8 cellular contexts compared by ENCODE assay signal in genomic region chr19:8654591-8655339, GRCh38. TPM values are rescaled to one million over a fixed set of nuclear protein-coding genes. Genes with fewer than 3 reads are reported as not detected.
A peak's percentile ranks its signal among the peaks of the same experiment; 100 is the strongest.
DNase-seq lines count a peak whose midpoint lies in the region; ATAC-seq lines count a peak whose summit lies in the region.

No MANE protein-coding gene starts in this region.

- DNase-seq in Caki2 (ENCODE audit: low read depth) = peak; percentile 26
- DNase-seq in KBM-7 = peak; percentile 66
- DNase-seq in T-helper 22 cell (ENCODE audit: low read depth) = peak; percentile 23
- DNase-seq in amniotic epithelial cell (ENCODE audit: low read depth) = peak; percentile 1
- DNase-seq in iPS DF 6.9 (ENCODE audit: low read depth, low spot score) = peak; percentile 47
- DNase-seq in stimulated activated CD4-positive, alpha-beta T cell treated with anti-CD3 and anti-CD28 coated beads, Interleukin-15, amount 100 ng/mL, for 24 hours = peak; percentile 75

- H3K36me3 ChIP-seq in iPS DF 6.9 (ENCODE audit: control insufficient read depth, insufficient read depth, low read length) = no peaks in the 10 kb centered on the region

- WGBS in iPS DF 6.9 (ENCODE audit: insufficient coverage, insufficient read length) = no CpG with 5 or more reads among the region's 15 CpGs

- no peak overlapping the region for H3K4me3 ChIP-seq in iPS DF 6.9 (ENCODE audit: low read length)

- H3K27me3 ChIP-seq in iPS DF 6.9 (ENCODE audit: control insufficient read depth, insufficient read depth, low read length) = no peaks in the 10 kb centered on the region

- H3K27ac ChIP-seq in iPS DF 6.9 (ENCODE audit: low read length) = no peak overlapping the region

- ATAC-seq in GM19328 (IDR thresholded peaks at IDR 0.05; ENCODE audit: unreplicated experiment) (no peak), GM18502 (IDR thresholded peaks at IDR 0.05; ENCODE audit: poor library complexity, unreplicated experiment) (no peak)

- in situ Hi-C loops in Caki2 (cut with HindIII; ENCODE audit: low pct_unique_long_range_greater_than_20kb, low sequenced_read_pairs) (no loop called here), KBM-7 (cut with MboI; ENCODE audit: low pct_unique_long_range_greater_than_20kb, low sequenced_read_pairs) (no loop called here)

- no peaks in the 10 kb centered on the region for H3K9me3 ChIP-seq in iPS DF 6.9 (ENCODE audit: control insufficient read depth, insufficient read depth, low read length)

- no peaks in the 10 kb centered on the region for H3K4me1 ChIP-seq in iPS DF 6.9 (ENCODE audit: control insufficient read depth, insufficient read depth, low read length)

RNA-seq across cellular contexts. Expression of gene NFILZ, which starts 24.3 kb away (rescaled TPM):
- total RNA-seq in Caki2 (2014; rRNA removed; shearing (Covaris generic); ENCODE audit: low replicate concordance) = not detected in 2 replicates

RNA-seq across cellular contexts. Expression of gene ACTL9, which starts 43.8 kb away (rescaled TPM):
- not detected in 2 replicates for total RNA-seq in Caki2 (2014; rRNA removed; shearing (Covaris generic); ENCODE audit: low replicate concordance)

RNA-seq across cellular contexts. Expression of gene ADAMTS10, which starts 44.2 kb away (rescaled TPM):
- 1.2 and 4.8 TPM in 2 replicates for total RNA-seq in Caki2 (2014; rRNA removed; shearing (Covaris generic); ENCODE audit: low replicate concordance)

Comparison
In these comparisons a context has a peak if more than half of its experiments do, and no peak if none do; other contexts are left out.
1. DNase-seq: peak in every context shown above with its lines; median percentile 75 in stimulated activated CD4-positive, alpha-beta T cell treated with anti-CD3 and anti-CD28 coated beads, Interleukin-15, amount 100 ng/mL, for 24 hours; 66 in KBM-7; 47 in iPS DF 6.9; 26 in Caki2; 23 in T-helper 22 cell; 1 in amniotic epithelial cell.